Comparison of ENCODE assay signal across 29 cellular contexts in genomic region chr1:20284046-20284445, GRCh38. TPM values are rescaled to one million over a fixed set of nuclear protein-coding genes. Genes with fewer than 3 reads are reported as not detected.
"Had no signal": no experiment of that assay in that cellular context is flagged by ENCODE, and none has a peak within 500 bp of the region (broad histone marks: within the 10 kb centered on the region; RNA-seq: fewer than 3 reads in every experiment).

No MANE protein-coding gene starts in this region.

- DNase-seq: naive thymus-derived CD4-positive, alpha-beta T cell; natural killer cell; occipital lobe; ovary; posterior cingulate gyrus; psoas muscle; right cardiac atrium; right lobe of liver; sigmoid colon; spleen; stimulated activated CD4-positive, alpha-beta T cell treated with anti-CD3 and anti-CD28 coated beads, Interleukin-12 subunit alpha, Interleukin-12 subunit beta, amount 100 ng/mL, for 4 hours; stimulated activated CD4-positive, alpha-beta T cell treated with anti-CD3 and anti-CD28 coated beads, Interleukin-1b, Interleukin-23, amount 100 ng/mL, for 48 hours; stimulated activated CD4-positive, alpha-beta T cell treated with anti-CD3 and anti-CD28 coated beads, Interleukin-4, amount 100 ng/mL, for 1 hour; stimulated activated CD4-positive, alpha-beta T cell treated with anti-CD3 and anti-CD28 coated beads, Interleukin-4, amount 100 ng/mL, for 4 hours; stimulated activated CD8-positive, alpha-beta memory T cell treated with anti-CD3 and anti-CD28 coated beads, Interleukin-4, amount 100 ng/mL, for 48 hours; stimulated activated naive CD4-positive, alpha-beta T cell; stimulated activated naive CD8-positive, alpha-beta T cell treated with anti-CD3 and anti-CD28 coated beads, Interleukin-15, amount 100 ng/mL, for 72 hours; stimulated activated naive CD8-positive, alpha-beta T cell treated with anti-CD3 and anti-CD28 coated beads, Interleukin-15, Interleukin-2, amounts not matched to agents 100 U/mL and 50 U/mL, for 24 hours; thyroid gland; upper lobe of right lung; uterus had no signal

- H3K4me3 ChIP-seq: neural progenitor cell, ovary, psoas muscle, right lobe of liver, sigmoid colon, skin epidermis, smooth muscle cell, spleen, thoracic aorta, thyroid gland, tibial nerve, upper lobe of right lung, uterus had no signal

- ATAC-seq: naive thymus-derived CD4-positive, alpha-beta T cell; natural killer cell; psoas muscle; right cardiac atrium; right lobe of liver; stimulated activated memory B cell treated with anti-CD40 and anti-IgM and Interleukin-4, amounts not matched to agents 10 μg/mL and 1 μg/mL and 100 μg/mL, for 72 hours; stimulated activated naive CD8-positive, alpha-beta T cell treated with anti-CD3 and anti-CD28 coated beads, Interleukin-15, amount 100 ng/mL, for 72 hours; stimulated activated naive CD8-positive, alpha-beta T cell treated with anti-CD3 and anti-CD28 coated beads, Interleukin-15, Interleukin-2, amounts not matched to agents 100 U/mL and 50 U/mL, for 24 hours; upper lobe of right lung had no signal

- H2AFZ ChIP-seq: neural progenitor cell, parathyroid adenoma had no signal

- H3K4me1 ChIP-seq: right lobe of liver, sigmoid colon, spleen, thyroid gland, tibial nerve, upper lobe of right lung, uterus had no signal

- H3K9ac ChIP-seq: neural progenitor cell, parathyroid adenoma had no signal

- H3K79me2 ChIP-seq: parathyroid adenoma had no signal

- H3K27ac ChIP-seq: neural progenitor cell, ovary, parathyroid adenoma, psoas muscle, right lobe of liver, sigmoid colon, skin epidermis, spleen, thoracic aorta, thyroid gland, tibial nerve, upper lobe of right lung, uterus had no signal

- H3K4me2 ChIP-seq: neural progenitor cell, smooth muscle cell had no signal

- H3K9me3 ChIP-seq: ovary, psoas muscle, right lobe of liver, sigmoid colon, thoracic aorta, thyroid gland, upper lobe of right lung, uterus had no signal

- H3K36me3 ChIP-seq: neural progenitor cell, ovary, right lobe of liver, sigmoid colon, spleen, thoracic aorta, thyroid gland, tibial nerve, upper lobe of right lung, uterus had no signal

- H3K27me3 ChIP-seq: ovary, right lobe of liver, sigmoid colon, thyroid gland, uterus had no signal

RNA-seq across cellular contexts. Expression of gene VWA5B1, which starts 6.6 kb away (rescaled TPM):
- total RNA-seq: natural killer cell, osteoblast, right lobe of liver, smooth muscle cell, thoracic aorta, tibial nerve had no signal
- polyA plus RNA-seq: ovary, smooth muscle cell, spleen had no signal
